In genomic region chr20:58664883-58665282, GRCh38 we compare ENCODE assay signal across 23 cellular contexts. TPM values are rescaled to one million over a fixed set of nuclear protein-coding genes. Genes with fewer than 3 reads are reported as not detected.
DNase-seq lines count a peak whose midpoint lies in the region; ATAC-seq and TF ChIP-seq lines count a peak whose summit lies in the region.
"Had no signal": no experiment of that assay in that cellular context is flagged by ENCODE, and none has a peak within 500 bp of the region (broad histone marks: within the 10 kb centered on the region; RNA-seq: fewer than 3 reads in every experiment).

No MANE protein-coding gene starts in this region.

- TF ChIP-seq EP300 in gastroesophageal sphincter (IDR thresholded peaks at IDR 0.05) = no peak

- peaks cover 0 to 29% (median 4%) of the 10 kb centered on the region in 3 donors for H3K4me1 ChIP-seq in gastroesophageal sphincter
- H3K4me1 ChIP-seq: body of pancreas, colonic mucosa, parathyroid adenoma had no signal

- peaks cover 0 to 60% of the 10 kb centered on the region in 2 donors for H3K36me3 ChIP-seq in gastroesophageal sphincter
- H3K36me3 ChIP-seq: colonic mucosa had no signal

- H3K4me3 Mint-ChIP-seq in activated T-cell treated with anti-CD3 and anti-CD28 coated beads, Interleukin-2, amount 50 U/mL, for 24 hours = no peak overlapping the region
- H3K4me3 Mint-ChIP-seq in T-cell (peak overlapping the region in 1 of 3 donors; percentile 15), brain (no peak overlapping the region)
- H3K4me3 Mint-ChIP-seq: HFFc6; natural killer cell; stimulated activated memory B cell treated with anti-CD40 and anti-IgM and Interleukin-4, amounts not matched to agents 10 μg/mL and 1 μg/mL and 100 μg/mL, for 72 hours had no signal

- no peaks in the 10 kb centered on the region for H3K27me3 Mint-ChIP-seq in activated T-cell treated with anti-CD3 and anti-CD28 coated beads, Interleukin-2, amount 50 U/mL, for 24 hours
- H3K27me3 Mint-ChIP-seq in T-cell = no peaks in the 10 kb centered on the region
- no peaks in the 10 kb centered on the region for H3K27me3 Mint-ChIP-seq in brain
- H3K27me3 Mint-ChIP-seq: stimulated activated memory B cell treated with anti-CD40 and anti-IgM and Interleukin-4, amounts not matched to agents 10 μg/mL and 1 μg/mL and 100 μg/mL, for 72 hours had no signal

- CTCF ChIA-PET in T-cell (lab: Charles Lee) = interaction anchor here in 1 of 2 donors (0.9 kb wide), 1 partner anchor 14 kb away, joined by 3 read pairs; the partner anchor contains the start of gene STX16

- peaks cover 88% of the 10 kb centered on the region for H3K36me3 Mint-ChIP-seq in activated T-cell treated with anti-CD3 and anti-CD28 coated beads, Interleukin-2, amount 50 U/mL, for 24 hours (ENCODE audit: low read depth)
- peaks cover 30% of the 10 kb centered on the region for H3K36me3 Mint-ChIP-seq in T-cell
- peaks cover 57% of the 10 kb centered on the region for H3K36me3 Mint-ChIP-seq in brain
- H3K36me3 Mint-ChIP-seq: natural killer cell had no signal

- peaks cover 58% of the 10 kb centered on the region for H3K4me1 Mint-ChIP-seq in activated T-cell treated with anti-CD3 and anti-CD28 coated beads, Interleukin-2, amount 50 U/mL, for 24 hours (ENCODE audit: low read depth)
- peaks cover 61 to 64% (median 61%) of the 10 kb centered on the region in 3 donors for H3K4me1 Mint-ChIP-seq in T-cell
- peaks cover 68% of the 10 kb centered on the region for H3K4me1 Mint-ChIP-seq in brain

- TF ChIP-seq POLR2A in gastroesophageal sphincter (IDR thresholded peaks at IDR 0.05) = no peak

- H3K9me3 Mint-ChIP-seq in activated T-cell treated with anti-CD3 and anti-CD28 coated beads, Interleukin-2, amount 50 U/mL, for 24 hours = no peaks in the 10 kb centered on the region
- H3K9me3 Mint-ChIP-seq in T-cell = no peaks in the 10 kb centered on the region
- no peaks in the 10 kb centered on the region for H3K9me3 Mint-ChIP-seq in brain
- H3K9me3 Mint-ChIP-seq: HFFc6; natural killer cell; stimulated activated memory B cell treated with anti-CD40 and anti-IgM and Interleukin-4, amounts not matched to agents 10 μg/mL and 1 μg/mL and 100 μg/mL, for 72 hours had no signal

- H3K27me3 ChIP-seq in gastroesophageal sphincter = no peaks in the 10 kb centered on the region
- H3K27me3 ChIP-seq: BLaER1, body of pancreas, colonic mucosa had no signal

- no peak for DNase-seq in activated T-cell treated with anti-CD3 and anti-CD28 coated beads, Interleukin-2, amount 50 U/mL, for 24 hours
- no peak for DNase-seq in activated T-cell treated with anti-CD3 and anti-CD28 coated beads, Interleukin-2, amount 50 U/mL, for 48 hours
- DNase-seq in T-cell (no peak), substantia nigra (lab: John Stamatoyannopoulos, UW) (no peak), T1000 (lab: John Stamatoyannopoulos, UW) (no peak), cerebellum (ENCODE audit: low spot score) (no peak)
- DNase-seq: colonic mucosa, HFFc6, left colon, mesendoderm, natural killer cell, NCI-H1930, NCI-H446, SW 1271 had no signal

- H3K27ac Mint-ChIP-seq in activated T-cell treated with anti-CD3 and anti-CD28 coated beads, Interleukin-2, amount 50 U/mL, for 24 hours = peak overlapping the region; percentile 33
- H3K27ac Mint-ChIP-seq in T-cell (peak overlapping the region; percentile 55 to 63), brain (peak overlapping the region in 3 of 5 experiments; percentile 44 to 87 (median 80))
- H3K27ac Mint-ChIP-seq: HFFc6; stimulated activated memory B cell treated with anti-CD40 and anti-IgM and Interleukin-4, amounts not matched to agents 10 μg/mL and 1 μg/mL and 100 μg/mL, for 72 hours had no signal

- TF ChIP-seq CTCF in brain (conservative IDR thresholded peaks at IDR 0.05) (no peak), gastroesophageal sphincter (IDR thresholded peaks at IDR 0.05) (no peak)

- H3K9me3 ChIP-seq in gastroesophageal sphincter = no peaks in the 10 kb centered on the region
- H3K9me3 ChIP-seq: BLaER1, body of pancreas, colonic mucosa, thoracic aorta had no signal

- ATAC-seq in T-cell (replicated peaks in 1 of 4) (no peak), gastroesophageal sphincter (no peak)
- ATAC-seq: body of pancreas; left colon; natural killer cell; sciatic nerve; stimulated activated memory B cell treated with anti-CD40 and anti-IgM and Interleukin-4, amounts not matched to agents 10 μg/mL and 1 μg/mL and 100 μg/mL, for 72 hours had no signal

- no peak overlapping the region for H3K4me3 ChIP-seq in gastroesophageal sphincter
- H3K4me3 ChIP-seq: BLaER1, body of pancreas, colonic mucosa, thoracic aorta had no signal

- 87 to 90% methylated on average over 3 to 4 of the region's 5 CpGs for WGBS in gastroesophageal sphincter (ENCODE audit: low coverage in 1 of 2), 2 donors

- POLR2A ChIA-PET in T-cell (lab: Charles Lee) = interaction anchor here (0.5 to 1.1 kb wide), 2 partner anchors 9 to 11 kb away, joined by 3 to 4 read pairs; no protein-coding TSS in a partner anchor

- H3K27ac ChIP-seq in substantia nigra (ENCODE audit: low read depth, low read length, poor library complexity, severe bottlenecking) (peak overlapping the region; percentile 42), gastroesophageal sphincter (no peak overlapping the region)
- H3K27ac ChIP-seq: BLaER1, body of pancreas, colonic mucosa, HL-60, parathyroid adenoma, thoracic aorta had no signal

RNA-seq across cellular contexts. Expression of gene STX16, which starts 13.8 kb away (rescaled TPM):
- total RNA-seq in T-cell (100 to 1,000 TPM; 154 to 213 (median 178) TPM), gastroesophageal sphincter (10 to 100 TPM; 26.1 to 90.4 (median 47.8) TPM), cerebellum (47.5 TPM)
- 23.8 TPM for polyA plus RNA-seq in brain (ENCODE audit: insufficient read depth, low read depth, low replicate concordance)

RNA-seq across cellular contexts. Expression of gene NPEPL1, which starts 27.7 kb away (rescaled TPM):
- total RNA-seq in T-cell = 10 to 100 TPM; 49.6 to 79.0 (median 69.3) TPM
- polyA plus RNA-seq in brain (ENCODE audit: insufficient read depth, low read depth, low replicate concordance) = 13.7 TPM
- total RNA-seq in gastroesophageal sphincter = 10 to 100 TPM; 24.3 to 57.3 (median 36.9) TPM
- 12.0 TPM for total RNA-seq in cerebellum
